In the genomic region with DNA sequence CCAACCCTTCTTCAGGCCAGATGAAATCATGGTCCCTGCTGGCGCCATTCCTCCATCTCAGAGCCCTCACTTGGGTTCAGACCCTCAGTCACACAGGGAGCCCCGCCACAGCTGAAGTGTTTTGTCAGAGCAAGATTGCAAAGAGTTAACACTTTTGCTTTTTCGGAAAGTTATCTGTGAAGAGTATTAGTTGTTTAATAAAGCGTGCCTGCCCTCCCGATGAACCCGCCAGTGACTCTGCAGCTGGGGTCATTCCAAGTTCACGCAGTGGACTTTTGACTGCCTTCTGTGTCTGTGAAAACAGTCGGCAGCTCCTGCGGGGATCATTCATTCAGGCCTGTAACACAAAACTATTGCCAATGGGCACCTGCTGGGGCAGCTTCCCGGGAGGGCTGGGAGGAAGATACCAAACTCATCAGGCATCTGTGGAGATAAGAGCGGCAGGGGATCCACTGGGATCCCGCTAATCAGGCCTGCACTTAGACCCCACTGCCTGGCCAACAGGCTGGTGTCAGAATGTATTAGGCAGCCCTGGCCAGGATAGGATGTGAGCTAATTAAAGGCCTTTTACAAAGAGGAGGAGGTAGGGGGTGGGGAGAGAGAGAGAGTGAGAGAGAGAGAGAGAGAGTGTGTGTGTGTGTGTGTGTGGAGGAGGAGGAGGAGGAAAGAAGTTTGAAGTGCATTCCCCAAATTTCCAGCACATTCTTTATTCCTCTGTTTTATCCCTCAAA, we compare ENCODE assay signal across 8 cellular contexts.
DNase-seq lines count a peak whose midpoint lies in the region; TF ChIP-seq lines count a peak whose summit lies in the region.

No MANE protein-coding gene starts in this region.

- TF ChIP-seq CTCF in A673 (conservative IDR thresholded peaks at IDR 0.05; ENCODE audit: low read depth, low read length) (no peak), colonic mucosa (IDR thresholded peaks at IDR 0.05) (no peak)

- H3K27ac ChIP-seq in A673 (ENCODE audit: low read depth, low read length, poor library complexity, severe bottlenecking): no peak overlapping the region
- H3K27ac ChIP-seq in colonic mucosa: no peak overlapping the region
- peak overlapping the region; percentile 48 for H3K27ac ChIP-seq in muscle layer of colon (ENCODE audit: low read depth, low read length)

- no peaks in the 10 kb centered on the region for H3K36me3 ChIP-seq in A673 (ENCODE audit: insufficient read depth, low read length, poor library complexity, severe bottlenecking)
- H3K36me3 ChIP-seq in colonic mucosa: no peaks in the 10 kb centered on the region
- no peaks in the 10 kb centered on the region for H3K36me3 ChIP-seq in muscle layer of colon (ENCODE audit: insufficient read depth, low read length)

- H3K9ac ChIP-seq in colonic mucosa (ENCODE audit: low read depth in 2 of 2, low read length in 2 of 2) (no peak overlapping the region), muscle layer of colon (ENCODE audit: low read length) (peak overlapping the region; percentile 25)

- POLR2A ChIA-PET in A673 (lab: Charles Lee; ENCODE audit: low non-redundant PET): interaction anchor here (0.7 kb wide), 1 partner anchor 14 kb away, joined by 3 read pairs; no protein-coding TSS in a partner anchor

- intact Hi-C loops in A673 (cut with micrococcal nuclease; ENCODE audit: unreplicated experiment): no loop called here
- intact Hi-C loops in colonic mucosa (cut with DNase I): no loop called here

- no peaks in the 10 kb centered on the region for H3K9me3 ChIP-seq in A673 (ENCODE audit: low read depth, low read length, poor library complexity, severe bottlenecking)
- no peaks in the 10 kb centered on the region for H3K9me3 ChIP-seq in colonic mucosa
- no peaks in the 10 kb centered on the region for H3K9me3 ChIP-seq in muscle layer of colon (ENCODE audit: low read length)

- H3K4me3 ChIP-seq in A673 (ENCODE audit: low read depth, low read length, poor library complexity, severe bottlenecking) (no peak overlapping the region), colonic mucosa (no peak overlapping the region), muscle layer of colon (ENCODE audit: low read depth in 1 of 2, low read length in 2 of 2) (peak overlapping the region in 1 of 2 donors; percentile 19)

- DNase-seq in A673 (ENCODE audit: low spot score) (peak; percentile 69), NCI-H1092 (lab: John Stamatoyannopoulos, UW) (peak; percentile 41), colonic mucosa (peak; percentile 52), NCI-H524 treated with DMSO at 0.1 percent for 48 hours (lab: John Stamatoyannopoulos, UW) (no peak), AG20443 (ENCODE audit: low spot score) (no peak)
- DNase-seq in stimulated activated CD4-positive, alpha-beta T cell treated with anti-CD3 and anti-CD28 coated beads, Interleukin-2, amount 100 ng/mL, for 24 hours: no peak
- no peak for DNase-seq in effector CD4-positive, alpha-beta T cell

- CTCF ChIA-PET in A673 (lab: Charles Lee): no interaction called here

- no peaks in the 10 kb centered on the region for H3K27me3 ChIP-seq in A673 (replicated peaks; ENCODE audit: insufficient read depth, low read depth, low read length, poor library complexity)
- H3K27me3 ChIP-seq in colonic mucosa: no peaks in the 10 kb centered on the region
- H3K27me3 ChIP-seq in muscle layer of colon (ENCODE audit: control insufficient read depth in 1 of 2, insufficient read depth in 2 of 2, low read length in 2 of 2): no peaks in the 10 kb centered on the region

- BruUV-seq in A673 (replicated peaks; lab: Mats Ljungman, UMichigan): no TSS peak

- H3K4me1 ChIP-seq in A673 (ENCODE audit: insufficient read depth, low read length, poor library complexity, severe bottlenecking) (peaks cover 34% of the 10 kb centered on the region), colonic mucosa (peaks cover 7% of the 10 kb centered on the region), muscle layer of colon (ENCODE audit: insufficient read depth, low read length) (peaks cover 25% of the 10 kb centered on the region)

Comparison
In these comparisons a context has a peak if more than half of its experiments do, and no peak if none do; other contexts are left out.
1. DNase-seq: peak in A673 (single experiment), NCI-H1092 (single experiment) and colonic mucosa (single experiment); none in NCI-H524 treated with DMSO at 0.1 percent for 48 hours (single experiment), AG20443 (single experiment), stimulated activated CD4-positive, alpha-beta T cell treated with anti-CD3 and anti-CD28 coated beads, Interleukin-2, amount 100 ng/mL, for 24 hours (0 of 2) and effector CD4-positive, alpha-beta T cell (single experiment).